34 cellular contexts compared by ENCODE assay signal in the genomic region with DNA sequence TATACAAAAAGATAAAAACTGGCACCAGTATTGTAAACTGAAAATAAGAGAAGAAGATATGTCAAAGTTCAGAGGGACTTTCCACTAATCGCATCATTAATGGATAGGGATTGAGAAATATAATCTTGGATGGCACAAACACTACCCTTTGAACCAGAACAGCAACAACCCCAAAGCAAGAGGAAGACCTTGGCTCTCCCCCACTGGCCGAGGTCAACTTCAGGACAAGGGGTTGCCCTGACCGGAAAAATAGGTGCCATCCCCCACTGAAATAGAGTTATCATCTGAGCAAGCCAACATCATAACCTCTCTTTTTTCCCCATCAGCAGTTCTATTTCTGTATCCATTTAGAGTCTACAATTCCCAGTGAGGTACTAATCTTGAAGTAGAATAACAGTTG.
"Had no signal": no experiment of that assay in that cellular context is flagged by ENCODE, and none has a peak within 500 bp of the region (broad histone marks: within the 10 kb centered on the region; RNA-seq: fewer than 3 reads in every experiment).

No MANE protein-coding gene starts in this region.

- H3K9me3 ChIP-seq: adrenal gland, ascending aorta, body of pancreas, breast epithelium had no signal

- FAIRE-seq: astrocyte, bronchial epithelial cell had no signal

- H3K27ac ChIP-seq: adrenal gland, ascending aorta, body of pancreas, brain microvascular endothelial cell, breast epithelium, cardiac muscle cell had no signal

- H3K36me3 ChIP-seq: adrenal gland, ascending aorta, brain microvascular endothelial cell, breast epithelium, cardiac muscle cell had no signal

- H3K4me1 ChIP-seq: adrenal gland, ascending aorta, body of pancreas, breast epithelium had no signal

- H3K27me3 ChIP-seq: adrenal gland, ascending aorta, body of pancreas, brain microvascular endothelial cell, breast epithelium, cardiac muscle cell had no signal

- ATAC-seq: activated naive CD4-positive, alpha-beta T cell treated with anti-CD3 and anti-CD28 coated beads, Interleukin-2, amount 50 U/mL, for 72 hours; activated naive CD8-positive, alpha-beta T cell treated with anti-CD3 and anti-CD28 coated beads, Interleukin-2, amount 50 U/mL, for 24 hours; activated T-cell treated with anti-CD3 and anti-CD28 coated beads, Interleukin-2, amount 50 U/mL, for 4 hours; activated T-cell treated with anti-CD3 and anti-CD28 coated beads, Interleukin-2, amount 50 U/mL, for 72 hours; activated T-helper 17 cell treated with anti-CD3 and anti-CD28 coated beads, Interleukin-2, amount 50 U/mL, for 72 hours; body of pancreas had no signal

- DNase-seq: activated effector memory CD4-positive, alpha-beta T cell treated with anti-CD3 and anti-CD28 coated beads, Interleukin-2, amount 50 U/mL, for 16 hours; activated effector memory CD4-positive, alpha-beta T cell treated with Interleukin-2 at 50 U/mL for 16 hours; activated gamma-delta T cell; activated gamma-delta T cell treated with Interleukin-2 at 50 U/mL for 16 hours; activated naive CD4-positive, alpha-beta T cell; activated naive CD4-positive, alpha-beta T cell treated with anti-CD3 and anti-CD28 coated beads for 36 hours; activated naive CD4-positive, alpha-beta T cell treated with anti-CD3 and anti-CD28 coated beads, Interleukin-2, amount 10 ng/mL, durations not matched to agents 7 days and 5 days; activated naive CD4-positive, alpha-beta T cell treated with anti-CD3 and anti-CD28 coated beads, Interleukin-2, amount 50 U/mL, for 16 hours; activated naive CD4-positive, alpha-beta T cell treated with Interleukin-2 at 50 U/mL for 16 hours; activated naive CD8-positive, alpha-beta T cell treated with anti-CD3 and anti-CD28 coated beads for 36 hours; activated naive CD8-positive, alpha-beta T cell treated with anti-CD3 and anti-CD28 coated beads, Interleukin-2, amount 10 ng/mL, durations not matched to agents 7 days and 5 days; activated naive CD8-positive, alpha-beta T cell treated with anti-CD3 and anti-CD28 coated beads, Interleukin-2, amount 50 U/mL, for 24 hours; activated T-cell treated with anti-CD3 and anti-CD28 coated beads, Interleukin-2, amount 50 U/mL, for 1 hour; activated T-cell treated with anti-CD3 and anti-CD28 coated beads, Interleukin-2, amount 50 U/mL, for 24 hours; activated T-cell treated with anti-CD3 and anti-CD28 coated beads, Interleukin-2, amount 50 U/mL, for 4 hours; activated T-cell treated with anti-CD3 and anti-CD28 coated beads, Interleukin-2, amount 50 U/mL, for 48 hours; activated T-cell treated with anti-CD3 and anti-CD28 coated beads, Interleukin-2, amount 50 U/mL, for 72 hours; amniotic stem cell; amygdala; anterior cingulate cortex; aorta; body of pancreas; brain microvascular endothelial cell; caudate nucleus; central memory CD4-positive, alpha-beta T cell; cerebellar nuclear complex had no signal

- H3K4me3 ChIP-seq: adrenal gland, ascending aorta, body of pancreas, breast epithelium, cardiac muscle cell had no signal
